Comparison of ENCODE assay signal across 23 cellular contexts in genomic region chr12:42593781-42594322, GRCh38. TPM values are rescaled to one million over a fixed set of nuclear protein-coding genes. Genes with fewer than 3 reads are reported as not detected.
"Had no signal": no experiment of that assay in that cellular context is flagged by ENCODE, and none has a peak within 500 bp of the region (broad histone marks: within the 10 kb centered on the region; RNA-seq: fewer than 3 reads in every experiment).

No MANE protein-coding gene starts in this region.

- DNase-seq: activated CD4-positive, alpha-beta memory T cell treated with anti-CD3 and anti-CD28 coated beads, Interleukin-2, amount 10 ng/mL, durations not matched to agents 7 days and 5 days; activated CD4-positive, alpha-beta T cell treated with anti-CD3 and anti-CD28 coated beads for 36 hours; activated CD4-positive, alpha-beta T cell treated with anti-CD3 and anti-CD28 coated beads, Interleukin-2, amount 50 U/mL, for 1 hour; activated effector memory CD4-positive, alpha-beta T cell treated with Interleukin-2 at 50 U/mL for 16 hours; activated naive CD4-positive, alpha-beta T cell; activated T-cell treated with anti-CD3 and anti-CD28 coated beads for 4 hours; body of pancreas; central memory CD4-positive, alpha-beta T cell; KG1; NCI-H1092; NCI-H1417; NCI-H1930; NCI-H2171; NCI-H2227 treated with DMSO at 0.1 percent for 48 hours; NCI-H446 treated with DMSO at 0.1 percent for 48 hours; NCI-H524 treated with DMSO at 0.1 percent for 48 hours; SHP77; T-helper 9 cell had no signal

- H3K27ac ChIP-seq: ascending aorta, body of pancreas, SJSA1 had no signal

- H3K4me3 Mint-ChIP-seq: activated CD4-positive, alpha-beta memory T cell treated with anti-CD3 and anti-CD28 coated beads, Interleukin-2, amount 10 ng/mL, durations not matched to agents 7 days and 5 days; activated CD4-positive, alpha-beta T cell treated with anti-CD3 and anti-CD28 coated beads for 36 hours; activated naive CD4-positive, alpha-beta T cell treated with anti-CD3 and anti-CD28 coated beads, Interleukin-2, amount 50 U/mL, for 24 hours; T-helper 1 cell treated with Interleukin-12 subunit alpha and Interleukin-12 subunit beta and Interleukin-4 antibody, amounts not matched to agents 30 μg/mL and 1 μg/mL, for 36 hours had no signal

- H3K36me3 ChIP-seq: ascending aorta had no signal

- H3K4me3 ChIP-seq: ascending aorta, body of pancreas, SJSA1 had no signal

- H3K9me3 ChIP-seq: ascending aorta, body of pancreas had no signal

- H3K4me1 ChIP-seq: ascending aorta had no signal

- H3K9me3 Mint-ChIP-seq: activated CD4-positive, alpha-beta memory T cell treated with anti-CD3 and anti-CD28 coated beads, Interleukin-2, amount 10 ng/mL, durations not matched to agents 7 days and 5 days; activated naive CD4-positive, alpha-beta T cell treated with anti-CD3 and anti-CD28 coated beads, Interleukin-2, amount 50 U/mL, for 24 hours; T-helper 1 cell treated with Interleukin-12 subunit alpha and Interleukin-12 subunit beta and Interleukin-4 antibody, amounts not matched to agents 30 μg/mL and 1 μg/mL, for 36 hours had no signal

- ATAC-seq: activated CD4-positive, alpha-beta T cell treated with anti-CD3 and anti-CD28 coated beads for 36 hours; body of pancreas had no signal

- H3K27me3 ChIP-seq: ascending aorta, body of pancreas had no signal

- H3K27ac Mint-ChIP-seq: activated CD4-positive, alpha-beta memory T cell treated with anti-CD3 and anti-CD28 coated beads, Interleukin-2, amount 10 ng/mL, durations not matched to agents 7 days and 5 days; activated CD4-positive, alpha-beta T cell treated with anti-CD3 and anti-CD28 coated beads for 36 hours; activated naive CD4-positive, alpha-beta T cell treated with anti-CD3 and anti-CD28 coated beads, Interleukin-2, amount 50 U/mL, for 24 hours; T-helper 1 cell treated with Interleukin-12 subunit alpha and Interleukin-12 subunit beta and Interleukin-4 antibody, amounts not matched to agents 30 μg/mL and 1 μg/mL, for 36 hours had no signal

- H3K36me3 Mint-ChIP-seq: activated naive CD4-positive, alpha-beta T cell treated with anti-CD3 and anti-CD28 coated beads, Interleukin-2, amount 50 U/mL, for 24 hours had no signal

RNA-seq across cellular contexts. Expression of gene PRICKLE1, which starts 4.3 kb away (rescaled TPM):
- total RNA-seq: activated CD8-positive, alpha-beta memory T cell treated with anti-CD3 and anti-CD28 coated beads for 36 hours had no signal
